Comparison of ENCODE assay signal across 13 cellular contexts in genomic region chr5:27241564-27242257, GRCh38.
DNase-seq lines count a peak whose midpoint lies in the region; ATAC-seq, FAIRE-seq and TF ChIP-seq lines count a peak whose summit lies in the region.
"Had no signal": no experiment of that assay in that cellular context is flagged by ENCODE, and none has a peak within 500 bp of the region (broad histone marks: within the 10 kb centered on the region; RNA-seq: fewer than 3 reads in every experiment).

No MANE protein-coding gene starts in this region.

- peaks cover 12% of the 10 kb centered on the region; the same call in 2 of the 3 replicates for H3K79me2 ChIP-seq in K562 (ENCODE audit: control insufficient read depth, insufficient read depth, low read length)

- H3K4me1 Mint-ChIP-seq in mesothelial cell of epicardium: peaks cover 17% of the 10 kb centered on the region
- H3K4me1 Mint-ChIP-seq: activated B cell treated with CpG ODN at 0.5 μM for 24 hours, neural progenitor cell had no signal

- peak; percentile 9 for DNase-seq in GM03348 (ENCODE audit: low spot score)
- DNase-seq in NCI-H460 (ENCODE audit: extremely low read depth, low read depth): peak; percentile 69
- DNase-seq in K562 (ENCODE audit: extremely low read depth in 1 of 4, low spot score in 3 of 4): no peak
- no peak for DNase-seq in mesothelial cell of epicardium (ENCODE audit: low spot score in 2 of 2, unreplicated experiment in 2 of 2)
- DNase-seq in NCI-H1694 treated with DMSO at 0.1 percent for 48 hours (lab: John Stamatoyannopoulos, UW): no peak
- no peak for DNase-seq in NCI-H1694 (lab: John Stamatoyannopoulos, UW)
- DNase-seq: activated B cell treated with CpG ODN at 0.5 μM for 24 hours, DMS79 treated with DMSO at 0.1 percent for 48 hours, heart left ventricle, NCI-H2081 treated with DMSO at 0.1 percent for 48 hours had no signal

- TF ChIP-seq POLR2A in K562 (conservative IDR thresholded peaks at IDR 0.05): no peak

- TF ChIP-seq CTCF in K562 (IDR thresholded peaks at IDR 0.05 in 2 of 3, conservative IDR thresholded peaks at IDR 0.05 in 1 of 3; ENCODE audit: insufficient read depth in 2 of 3, low read depth in 1 of 3, low read length in 3 of 3): no peak
- no peak for TF ChIP-seq CTCF in mesothelial cell of epicardium (IDR thresholded peaks at IDR 0.05; ENCODE audit: unreplicated experiment)

- no peak overlapping the region for H3K9ac ChIP-seq in K562 (ENCODE audit: insufficient read depth in 1 of 2, low read depth in 2 of 2, low read length in 2 of 2)
- H3K9ac ChIP-seq: neural progenitor cell had no signal

- H3K9me3 ChIP-seq in K562 (replicated peaks; ENCODE audit: control insufficient read depth, insufficient read depth, low read depth, low read length): no peaks in the 10 kb centered on the region
- H3K9me3 ChIP-seq: heart left ventricle had no signal

- H3K36me3 ChIP-seq in K562 (ENCODE audit: control insufficient read depth, insufficient read depth, low read length): no peaks in the 10 kb centered on the region
- H3K36me3 ChIP-seq: heart left ventricle, neural progenitor cell had no signal

- POLR2A ChIA-PET in K562 (lab: Yijun Ruan, JAX): no interaction called here

- TF ChIP-seq RAD21 in K562 (CRISPR knock-in tag; conservative IDR thresholded peaks at IDR 0.05 in 1 of 2, IDR thresholded peaks at IDR 0.05 in 1 of 2): no peak

- H4K20me1 ChIP-seq in K562 (replicated peaks; ENCODE audit: control insufficient read depth, insufficient read depth, low read length): no peaks in the 10 kb centered on the region

- H3K36me3 Mint-ChIP-seq in mesothelial cell of epicardium: peaks cover 16% of the 10 kb centered on the region
- H3K36me3 Mint-ChIP-seq: neural progenitor cell had no signal

- TF ChIP-seq EP300 in K562 (IDR thresholded peaks at IDR 0.05; ENCODE audit: low read length): no peak

- BruUV-seq in K562 (replicated peaks; lab: Mats Ljungman, UMichigan): no TSS peak

- H3K9me1 ChIP-seq in K562 (ENCODE audit: control insufficient read depth, insufficient read depth, low read length): no peaks in the 10 kb centered on the region

- FAIRE-seq in K562 (lab: Jason Lieb, UNC): no peak

- in situ Hi-C loops in K562 (cut with MboI): no loop called here

- CTCF ChIA-PET in K562 (lab: Yijun Ruan, JAX; ENCODE audit: low intra/inter-chr PET ratio): no interaction called here

- ATAC-seq in K562 (no peak), GM18861 (IDR thresholded peaks at IDR 0.05; ENCODE audit: unreplicated experiment) (no peak), GM21360 (IDR thresholded peaks at IDR 0.05; ENCODE audit: unreplicated experiment) (no peak)

- H3K9me3 Mint-ChIP-seq in mesothelial cell of epicardium: peaks cover 34% of the 10 kb centered on the region
- H3K9me3 Mint-ChIP-seq: neural progenitor cell had no signal

- peak overlapping the region; percentile 91 for H3K27ac Mint-ChIP-seq in mesothelial cell of epicardium
- H3K27ac Mint-ChIP-seq: activated B cell treated with CpG ODN at 0.5 μM for 24 hours, neural progenitor cell had no signal

- H2AFZ ChIP-seq in K562 (ENCODE audit: low read depth, low read length): no peak overlapping the region
- H2AFZ ChIP-seq: neural progenitor cell had no signal

- no peak overlapping the region for H3K4me2 ChIP-seq in K562 (ENCODE audit: insufficient read depth, low read length)
- H3K4me2 ChIP-seq: neural progenitor cell had no signal

- no peak overlapping the region for H3K4me3 ChIP-seq in K562
- H3K4me3 ChIP-seq: heart left ventricle, neural progenitor cell had no signal

- no peaks in the 10 kb centered on the region for H3K4me1 ChIP-seq in K562 (replicated peaks in 1 of 2; ENCODE audit: control insufficient read depth in 2 of 2, insufficient read depth in 2 of 2, low read length in 2 of 2)
- H3K4me1 ChIP-seq: heart left ventricle, neural progenitor cell had no signal

- H3K27ac ChIP-seq in K562 (ENCODE audit: extremely low read depth, low read depth, low read length): no peak overlapping the region
- H3K27ac ChIP-seq: heart left ventricle, neural progenitor cell had no signal

- H3K27me3 Mint-ChIP-seq in mesothelial cell of epicardium (ENCODE audit: low read depth): peaks cover 9% of the 10 kb centered on the region
- H3K27me3 Mint-ChIP-seq: activated B cell treated with CpG ODN at 0.5 μM for 24 hours had no signal

- WGBS in K562 (ENCODE audit: insufficient coverage, low coverage, missing lambda C conversion rate): 27% methylated on average over 5 of the region's 5 CpGs

- H3K4me3 Mint-ChIP-seq in mesothelial cell of epicardium: no peak overlapping the region
- H3K4me3 Mint-ChIP-seq: activated B cell treated with CpG ODN at 0.5 μM for 24 hours, neural progenitor cell had no signal

- intact Hi-C loops in K562 (cut with micrococcal nuclease): no loop called here

- H3K27me3 ChIP-seq in K562 (ENCODE audit: control insufficient read depth in 2 of 2, insufficient read depth in 2 of 2, low read length in 2 of 2): no peaks in the 10 kb centered on the region
- H3K27me3 ChIP-seq: heart left ventricle, neural progenitor cell had no signal

TF ChIP-seq in K562, 482 proteins besides CTCF, POLR2A, EP300 and RAD21 (continues in another document):
- no peak for TF ChIP-seq CBFA2T2 (conservative IDR thresholded peaks at IDR 0.05)
- TF ChIP-seq SMAD3 (CRISPR knock-in tag; conservative IDR thresholded peaks at IDR 0.05): no peak
- no peak for TF ChIP-seq PBX2 (CRISPR knock-in tag; IDR thresholded peaks at IDR 0.05; ENCODE audit: low read depth)
- TF ChIP-seq PBX2 (tag; conservative IDR thresholded peaks at IDR 0.05; ENCODE audit: low read depth): 0 out of 2 replicates have a peak, but pooled peaks have one; percentile 12
- no peak for TF ChIP-seq ZNF282 (CRISPR knock-in tag; IDR thresholded peaks at IDR 0.05)
- no peak for TF ChIP-seq CCNT2 (IDR thresholded peaks at IDR 0.05; ENCODE audit: borderline replicate concordance, extremely low read depth, insufficient read length, low read depth, low read length)
- TF ChIP-seq PHB (CRISPR knock-in tag; IDR thresholded peaks at IDR 0.05): no peak
- TF ChIP-seq CXXC5 (CRISPR knock-in tag; IDR thresholded peaks at IDR 0.05): no peak
- TF ChIP-seq JUND (IDR thresholded peaks at IDR 0.05; ENCODE audit: borderline replicate concordance, low read depth, low read length): peak; percentile 21; the same call in 1 of the 2 replicates
- 0 out of 3 replicates have a peak, but pooled peaks have one; percentile 35 for TF ChIP-seq JUND (tag; IDR thresholded peaks at IDR 0.05; ENCODE audit: borderline replicate concordance, low read depth, low read length)
- no peak for TF ChIP-seq ADNP (tag; IDR thresholded peaks at IDR 0.05)
- no peak for TF ChIP-seq PATZ1 (CRISPR knock-in tag; IDR thresholded peaks at IDR 0.05; ENCODE audit: borderline replicate concordance)

Comparison
In these comparisons a context has a peak if more than half of its experiments do, and no peak if none do; other contexts are left out.
1. DNase-seq: peak in GM03348 (single experiment) and NCI-H460 (single experiment); none in K562 (0 of 4), mesothelial cell of epicardium (0 of 2), NCI-H1694 treated with DMSO at 0.1 percent for 48 hours (single experiment) and NCI-H1694 (single experiment).